ENCODE assay signal across 17 cellular contexts in genomic region chr1:41780322-41780721, GRCh38.
A peak's percentile ranks its signal among the peaks of the same experiment; 100 is the strongest.
DNase-seq lines count a peak whose midpoint lies in the region; ATAC-seq and TF ChIP-seq lines count a peak whose summit lies in the region.
"Had no signal": no experiment of that assay in that cellular context is flagged by ENCODE, and none has a peak within 500 bp of the region (broad histone marks: within the 10 kb centered on the region; RNA-seq: fewer than 3 reads in every experiment).

No MANE protein-coding gene starts in this region.

- no peak overlapping the region for H2AFZ ChIP-seq in GM23338
- no peak overlapping the region for H2AFZ ChIP-seq in osteoblast (ENCODE audit: low read length)
- H2AFZ ChIP-seq: GM23248 had no signal

- no peak for DNase-seq in GM23338 (ENCODE audit: low spot score)
- no peak for DNase-seq in WTC11 (ENCODE audit: low spot score)
- DNase-seq in osteoblast (ENCODE audit: insufficient read length, low spot score, missing footprints): peak; percentile 38
- DNase-seq in AG08396 (ENCODE audit: low spot score): no peak
- no peak for DNase-seq in stimulated activated CD4-positive, alpha-beta T cell treated with anti-CD3 and anti-CD28 coated beads, Interleukin-2, amount 100 ng/mL, for 24 hours
- DNase-seq in dedifferentiated amniotic fluid mesenchymal stem cell (ENCODE audit: extremely low spot score): no peak
- DNase-seq: ACHN; AML-193; Caco-2; CD4-positive, alpha-beta T cell; GM23248; HCEC 1CT; HFFc6; KBM-7 had no signal

- POLR2A ChIA-PET in WTC11 (lab: Charles Lee): interaction anchor here (1.2 kb wide), 1 partner anchor 13 kb away, joined by 3 read pairs; no protein-coding TSS in a partner anchor

- H3K27ac Mint-ChIP-seq in GM23338 (no peak overlapping the region), WTC11 (no peak overlapping the region)
- H3K27ac Mint-ChIP-seq: CD4-positive, alpha-beta T cell; HFFc6; IgD-negative memory B cell had no signal

- no peak overlapping the region for H3K4me3 ChIP-seq in GM23338
- H3K4me3 ChIP-seq in osteoblast (ENCODE audit: insufficient read depth, low read length): no peak overlapping the region
- H3K4me3 ChIP-seq: GM23248 had no signal

- H3K36me3 Mint-ChIP-seq in GM23338 (ENCODE audit: low read depth) (no peaks in the 10 kb centered on the region), WTC11 (no peaks in the 10 kb centered on the region)

- H3K27me3 Mint-ChIP-seq in GM23338 (ENCODE audit: insufficient read depth, low read depth, poor library complexity) (peaks cover 8% of the 10 kb centered on the region), WTC11 (ENCODE audit: low read depth) (peaks cover 2% of the 10 kb centered on the region; the same call in 1 of the 2 replicates)
- H3K27me3 Mint-ChIP-seq: CD4-positive, alpha-beta T cell; IgD-negative memory B cell had no signal

- CTCF ChIA-PET in WTC11 (lab: Charles Lee): interaction anchor here (0.6 to 1.9 kb wide), 6 partner anchors 26 to 393 kb away, joined by 3 to 7 read pairs (median 4); no protein-coding TSS in a partner anchor

- TF ChIP-seq CTCF in GM23338 (conservative IDR thresholded peaks at IDR 0.05; ENCODE audit: low read depth in 2 of 2) (0 out of 4 replicates have a peak, but pooled peaks of 1 of the 2 experiments have one; percentile 17), WTC11 (IDR thresholded peaks at IDR 0.05) (no peak), osteoblast (IDR thresholded peaks at IDR 0.05; ENCODE audit: extremely low read depth, low read depth, low read length) (no peak)

- H3K79me2 ChIP-seq in GM23338 (replicated peaks; ENCODE audit: insufficient read depth) (no peaks in the 10 kb centered on the region), osteoblast (ENCODE audit: insufficient read depth, low read length) (no peaks in the 10 kb centered on the region)

- no peaks in the 10 kb centered on the region for H3K9me3 ChIP-seq in osteoblast (ENCODE audit: low read depth, low read length)
- H3K9me3 ChIP-seq: Caco-2 had no signal

- no peaks in the 10 kb centered on the region for H3K4me1 ChIP-seq in GM23338 (ENCODE audit: insufficient read depth)
- peaks cover 27% of the 10 kb centered on the region for H3K4me1 ChIP-seq in osteoblast (ENCODE audit: insufficient read depth, low read length)
- H3K4me1 ChIP-seq: Caco-2 had no signal

- H3F3A ChIP-seq in GM23338 (replicated peaks; ENCODE audit: low read depth): no peaks in the 10 kb centered on the region

- ATAC-seq in GM23338 (peak; percentile 74), WTC11 (peak; percentile 20; the same call in 1 of the 2 replicates)
- ATAC-seq: HepG2 had no signal

- H3K9me3 Mint-ChIP-seq in GM23338 (peaks cover 3% of the 10 kb centered on the region; the same call in 2 of the 3 replicates), WTC11 (peaks cover 13% of the 10 kb centered on the region)
- H3K9me3 Mint-ChIP-seq: CD4-positive, alpha-beta T cell; HFFc6; IgD-negative memory B cell had no signal

- H3K36me3 ChIP-seq in GM23338 (ENCODE audit: insufficient read depth) (no peaks in the 10 kb centered on the region), osteoblast (ENCODE audit: insufficient read depth, low read length) (no peaks in the 10 kb centered on the region)

- H3K4me2 ChIP-seq in GM23338: no peak overlapping the region
- H3K4me2 ChIP-seq in osteoblast (ENCODE audit: insufficient read depth, low read length): no peak overlapping the region

- H3K4me3 Mint-ChIP-seq in GM23338 (no peak overlapping the region), WTC11 (no peak overlapping the region)
- H3K4me3 Mint-ChIP-seq: CD4-positive, alpha-beta T cell; HFFc6; IgD-negative memory B cell had no signal

- H3K9me2 ChIP-seq in GM23338 (ENCODE audit: insufficient read depth): no peaks in the 10 kb centered on the region

- no peaks in the 10 kb centered on the region for H4K20me1 ChIP-seq in GM23338 (replicated peaks; ENCODE audit: insufficient read depth)
- no peaks in the 10 kb centered on the region for H4K20me1 ChIP-seq in osteoblast (ENCODE audit: insufficient read depth, low read length)

- H3K27me3 ChIP-seq in GM23338 (ENCODE audit: insufficient read depth): no peaks in the 10 kb centered on the region
- H3K27me3 ChIP-seq in osteoblast (ENCODE audit: insufficient read depth, low read length): no peaks in the 10 kb centered on the region

- H3K4me1 Mint-ChIP-seq in GM23338 (peaks cover 10% of the 10 kb centered on the region; the same call in 2 of the 3 replicates), WTC11 (peaks cover 9% of the 10 kb centered on the region)

- H3K27ac ChIP-seq in GM23338 (ENCODE audit: low read depth): no peak overlapping the region
- H3K27ac ChIP-seq in osteoblast (ENCODE audit: low read depth, low read length): no peak overlapping the region
- H3K27ac ChIP-seq: C4-2B, GM23248 had no signal

TF ChIP-seq in GM23338, 12 proteins besides CTCF, POLR2A, EP300 and RAD21 (continues in another document):
- TF ChIP-seq CREB1 (CRISPR knock-in tag; IDR thresholded peaks at IDR 0.05; ENCODE audit: low read depth): no peak

TF ChIP-seq in WTC11, 78 proteins besides CTCF, POLR2A, EP300 and RAD21 (continues in another document):
- TF ChIP-seq ZBTB43 (CRISPR knock-in tag; IDR thresholded peaks at IDR 0.05): no peak
- no peak for TF ChIP-seq ZNF512 (CRISPR knock-in tag; IDR thresholded peaks at IDR 0.05; ENCODE audit: borderline replicate concordance)
- no peak for TF ChIP-seq ZMAT4 (CRISPR knock-in tag; IDR thresholded peaks at IDR 0.05)
- TF ChIP-seq PRRX2 (CRISPR knock-in tag; IDR thresholded peaks at IDR 0.05): no peak
- TF ChIP-seq ZNF423 (CRISPR knock-in tag; IDR thresholded peaks at IDR 0.05): no peak
- TF ChIP-seq GABPB1 (CRISPR knock-in tag; IDR thresholded peaks at IDR 0.05): no peak
- no peak for TF ChIP-seq USF2 (CRISPR knock-in tag; IDR thresholded peaks at IDR 0.05)
- TF ChIP-seq ERG (CRISPR knock-in tag; IDR thresholded peaks at IDR 0.05): no peak
- no peak for TF ChIP-seq E2F5 (CRISPR knock-in tag; IDR thresholded peaks at IDR 0.05)
- TF ChIP-seq ZNF263 (CRISPR knock-in tag; IDR thresholded peaks at IDR 0.05; ENCODE audit: low read depth): no peak
